Comparison of ENCODE assay signal across 32 cellular contexts in genomic region chr13:97720881-97721280, GRCh38.
"Had no signal": no experiment of that assay in that cellular context is flagged by ENCODE, and none has a peak within 500 bp of the region (broad histone marks: within the 10 kb centered on the region; RNA-seq: fewer than 3 reads in every experiment).

No MANE protein-coding gene starts in this region.

- H3K9me3 ChIP-seq: MG63, SJCRH30 had no signal

- H2AFZ ChIP-seq: PC-9 had no signal

- H3K4me2 ChIP-seq: PC-9 had no signal

- H3K36me3 ChIP-seq: MG63, SJCRH30 had no signal

- DNase-seq: Kasumi-1, MG63, NCI-H1048, NCI-H1092 treated with DMSO at 0.1 percent for 48 hours, NCI-H1105 treated with DMSO at 0.1 percent for 48 hours, NCI-H1417, NCI-H1436, NCI-H146, NCI-H1694, NCI-H187, NCI-H1930, NCI-H2029 treated with DMSO at 0.1 percent for 48 hours, NCI-H2081 treated with DMSO at 0.1 percent for 48 hours, NCI-H2107, NCI-H2171, NCI-H2227 treated with DMSO at 0.1 percent for 48 hours, NCI-H446 treated with DMSO at 0.1 percent for 48 hours, NCI-H510A, NCI-H524, NCI-H526, NCI-H69, NCI-H748 treated with DMSO at 0.1 percent for 48 hours, NCI-H82, PC-9, SHP77, SIG-M5, SJCRH30 had no signal

- H3K4me3 ChIP-seq: MG63, PC-9, SJCRH30, SK-N-MC had no signal

- H3K27me3 ChIP-seq: SJCRH30 had no signal

- H3K27ac ChIP-seq: PC-9, RWPE1, SJCRH30, SK-N-MC had no signal

- ATAC-seq: Panc1, Right ventricle myocardium inferior, SK-N-SH treated with all-trans-retinoic acid at 6 μM for 48 hours had no signal

- H3K4me1 ChIP-seq: SJCRH30 had no signal
